In genomic region chr17:82892869-82893565, GRCh38 we compare ENCODE assay signal across 12 cellular contexts. TPM values are rescaled to one million over a fixed set of nuclear protein-coding genes. Genes with fewer than 3 reads are reported as not detected.
A peak's percentile ranks its signal among the peaks of the same experiment; 100 is the strongest.
DNase-seq lines count a peak whose midpoint lies in the region; ATAC-seq, FAIRE-seq and TF ChIP-seq lines count a peak whose summit lies in the region.
"Had no signal": no experiment of that assay in that cellular context is flagged by ENCODE, and none has a peak within 500 bp of the region (broad histone marks: within the 10 kb centered on the region; RNA-seq: fewer than 3 reads in every experiment).

No MANE protein-coding gene starts in this region.

- intact Hi-C loops in thyroid gland (cut with DNase I): loop anchor here (10.0 kb wide), 1 partner anchor 48 kb away; the partner anchor contains the start of gene ZNF750

- no peaks in the 10 kb centered on the region for H3K9me3 ChIP-seq in thyroid gland

- peak overlapping the region; percentile 71 for H3K4me3 Mint-ChIP-seq in activated naive CD8-positive, alpha-beta T cell treated with anti-CD3 and anti-CD28 coated beads, Interleukin-2, amount 10 ng/mL, durations not matched to agents 7 days and 5 days
- peak overlapping the region in 2 of 3 experiments; percentile 22 to 49 for H3K4me3 Mint-ChIP-seq in nephron

- no peaks in the 10 kb centered on the region for H3K27me3 Mint-ChIP-seq in activated naive CD8-positive, alpha-beta T cell treated with anti-CD3 and anti-CD28 coated beads, Interleukin-2, amount 10 ng/mL, durations not matched to agents 7 days and 5 days
- no peaks in the 10 kb centered on the region for H3K27me3 Mint-ChIP-seq in nephron (ENCODE audit: low read depth)

- ATAC-seq in activated naive CD8-positive, alpha-beta T cell treated with anti-CD3 and anti-CD28 coated beads, Interleukin-2, amount 10 ng/mL, durations not matched to agents 7 days and 5 days (ENCODE audit: low read depth): peak; percentile 92

- WGBS in thyroid gland, 2 donors: 30 to 37% methylated on average over 21 to 27 of the region's 27 CpGs

- peaks cover 29% of the 10 kb centered on the region for H3K4me1 Mint-ChIP-seq in activated naive CD8-positive, alpha-beta T cell treated with anti-CD3 and anti-CD28 coated beads, Interleukin-2, amount 10 ng/mL, durations not matched to agents 7 days and 5 days
- peaks cover 57% of the 10 kb centered on the region for H3K4me1 Mint-ChIP-seq in nephron

- DNase-seq in activated CD4-positive, alpha-beta T cell treated with anti-CD3 and anti-CD28 coated beads for 48 hours: peak; percentile 59
- DNase-seq in activated naive CD8-positive, alpha-beta T cell treated with anti-CD3 and anti-CD28 coated beads, Interleukin-2, amount 10 ng/mL, durations not matched to agents 7 days and 5 days: peak; percentile 76
- peak; percentile 96 to 97 for DNase-seq in thyroid gland
- no peak for DNase-seq in urothelium cell line (ENCODE audit: low spot score)
- no peak for DNase-seq in SHP77 (lab: John Stamatoyannopoulos, UW)
- no peak for DNase-seq in SKM-1 treated with dmso at 0.1 percent for 144 hours (lab: John Stamatoyannopoulos, UW; ENCODE audit: unreplicated experiment)
- no peak for DNase-seq in SIG-M5 treated with dmso at 0.1 percent for 504 hours (lab: John Stamatoyannopoulos, UW; ENCODE audit: unreplicated experiment)
- DNase-seq: mammary epithelial cell, NCI-H69 had no signal

- no peaks in the 10 kb centered on the region for H3K36me3 ChIP-seq in thyroid gland

- TF ChIP-seq POLR2A in thyroid gland (IDR thresholded peaks at IDR 0.05): no peak

- no peaks in the 10 kb centered on the region for H3K27me3 ChIP-seq in thyroid gland

- peaks cover 20% of the 10 kb centered on the region for H3K36me3 Mint-ChIP-seq in activated naive CD8-positive, alpha-beta T cell treated with anti-CD3 and anti-CD28 coated beads, Interleukin-2, amount 10 ng/mL, durations not matched to agents 7 days and 5 days
- H3K36me3 Mint-ChIP-seq in nephron (ENCODE audit: low read depth): peaks cover 33% of the 10 kb centered on the region

- H3K27ac Mint-ChIP-seq in activated naive CD8-positive, alpha-beta T cell treated with anti-CD3 and anti-CD28 coated beads, Interleukin-2, amount 10 ng/mL, durations not matched to agents 7 days and 5 days: peak overlapping the region; percentile 77
- peak overlapping the region; percentile 90 to 96 (median 95) for H3K27ac Mint-ChIP-seq in nephron

- H3K9me3 Mint-ChIP-seq in activated naive CD8-positive, alpha-beta T cell treated with anti-CD3 and anti-CD28 coated beads, Interleukin-2, amount 10 ng/mL, durations not matched to agents 7 days and 5 days: no peaks in the 10 kb centered on the region
- H3K9me3 Mint-ChIP-seq in nephron: no peaks in the 10 kb centered on the region

- peak overlapping the region; percentile 76 to 92 (median 87) for H3K27ac ChIP-seq in thyroid gland

- no peak for FAIRE-seq in urothelium cell line (lab: Jason Lieb, UNC)
- FAIRE-seq: colon, GM12892 had no signal

- H3K4me1 ChIP-seq in thyroid gland: peaks cover 66% of the 10 kb centered on the region in 2 donors

- POLR2A ChIA-PET in activated naive CD8-positive, alpha-beta T cell treated with anti-CD3 and anti-CD28 coated beads, Interleukin-2, amount 10 ng/mL, durations not matched to agents 7 days and 5 days (lab: Charles Lee): interaction anchor here (0.8 to 2.4 kb wide), 2 partner anchors 9 to 29 kb away, joined by 4 to 16 read pairs; no protein-coding TSS in a partner anchor

- no peak overlapping the region for H3K4me3 ChIP-seq in thyroid gland (replicated peaks in 1 of 3)

- TF ChIP-seq CTCF in nephron (IDR thresholded peaks at IDR 0.05; ENCODE audit: unreplicated experiment in 3 of 3) (no peak), thyroid gland (IDR thresholded peaks at IDR 0.05) (no peak)

RNA-seq across cellular contexts. Expression of gene ZNF750, which starts 53.2 kb away (rescaled TPM):
- total RNA-seq in activated naive CD8-positive, alpha-beta T cell treated with anti-CD3 and anti-CD28 coated beads, Interleukin-2, amount 10 ng/mL, durations not matched to agents 7 days and 5 days: not detected
- total RNA-seq in thyroid gland: 1 to 10 TPM; 3.0 to 6.0 (median 4.5) TPM

Comparison
In these comparisons a context has a peak if more than half of its experiments do, and no peak if none do; other contexts are left out.
1. DNase-seq: peak in activated CD4-positive, alpha-beta T cell treated with anti-CD3 and anti-CD28 coated beads for 48 hours (single experiment), activated naive CD8-positive, alpha-beta T cell treated with anti-CD3 and anti-CD28 coated beads, Interleukin-2, amount 10 ng/mL, durations not matched to agents 7 days and 5 days (single experiment) and thyroid gland (2 of 2); none in urothelium cell line (single experiment), SHP77 (0 of 2), SKM-1 treated with dmso at 0.1 percent for 144 hours (single experiment) and SIG-M5 treated with dmso at 0.1 percent for 504 hours (single experiment).